14 cellular contexts compared by ENCODE assay signal in the genomic region with DNA sequence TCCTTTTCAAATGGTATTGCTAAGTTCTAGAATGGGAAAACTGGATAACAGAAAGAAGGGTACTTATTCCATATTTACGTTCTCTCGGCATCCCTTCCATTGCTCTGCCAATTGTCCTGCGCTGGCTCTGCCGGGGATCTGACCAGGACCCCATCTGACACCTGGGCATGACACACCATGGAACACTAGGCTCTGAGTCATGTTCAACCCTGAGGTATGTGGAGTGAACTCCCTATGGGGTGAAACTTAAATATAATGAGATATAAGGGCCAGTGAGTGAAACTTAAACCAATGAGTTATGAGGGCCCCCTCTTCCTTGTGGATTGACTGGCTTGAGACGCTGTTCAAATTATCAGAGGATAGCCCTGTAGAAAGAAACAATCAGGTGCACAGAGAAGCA. TPM values are rescaled to one million over a fixed set of nuclear protein-coding genes. Genes with fewer than 3 reads are reported as not detected.
DNase-seq lines count a peak whose midpoint lies in the region; TF ChIP-seq lines count a peak whose summit lies in the region.
"Had no signal": no experiment of that assay in that cellular context is flagged by ENCODE, and none has a peak within 500 bp of the region (broad histone marks: within the 10 kb centered on the region; RNA-seq: fewer than 3 reads in every experiment).

No MANE protein-coding gene starts in this region.

- DNase-seq in A172 (ENCODE audit: low spot score) (peak; percentile 24), HCEC 1CT (peak; percentile 34), RPMI7951 (ENCODE audit: low read depth) (peak; percentile 73), fibroblast of mammary gland (ENCODE audit: low read depth) (peak; percentile 50), NCI-H2107 (lab: John Stamatoyannopoulos, UW) (no peak), OCI-LY7 (ENCODE audit: low spot score) (no peak), DMS153 (lab: John Stamatoyannopoulos, UW) (no peak)
- no peak for DNase-seq in activated CD4-positive, alpha-beta T cell treated with anti-CD3 and anti-CD28 coated beads for 48 hours
- DNase-seq: Karpas-422, NCI-H1417 treated with DMSO at 0.1 percent for 48 hours, NCI-H2029, NCI-H510A treated with DMSO at 0.1 percent for 48 hours had no signal

- H3K9me2 ChIP-seq in OCI-LY7 (ENCODE audit: insufficient read depth, low read length) = no peaks in the 10 kb centered on the region

- H3K9me3 ChIP-seq in OCI-LY7 (ENCODE audit: low read length) = no peaks in the 10 kb centered on the region
- H3K9me3 ChIP-seq: A549; BLaER1 treated with 17β-estradiol and CSF1 and Interleukin-3, amounts not matched to agents 10 nM and 100 nM had no signal

- intact Hi-C loops in OCI-LY7 (cut with micrococcal nuclease; ENCODE audit: unreplicated experiment) = no loop called here

- no peak overlapping the region for H3K27ac ChIP-seq in OCI-LY7 (ENCODE audit: low read depth, low read length, poor library complexity, severe bottlenecking)
- H3K27ac ChIP-seq: A549; BLaER1 treated with 17β-estradiol and CSF1 and Interleukin-3, amounts not matched to agents 10 nM and 100 nM had no signal

- no peaks in the 10 kb centered on the region for H4K20me1 ChIP-seq in OCI-LY7 (ENCODE audit: insufficient read depth, low read length)
- H4K20me1 ChIP-seq: BLaER1 treated with 17β-estradiol and CSF1 and Interleukin-3, amounts not matched to agents 10 nM and 100 nM had no signal

- H3K36me3 ChIP-seq in OCI-LY7 (ENCODE audit: insufficient read depth, low read length) = no peaks in the 10 kb centered on the region
- H3K36me3 ChIP-seq: BLaER1 treated with 17β-estradiol and CSF1 and Interleukin-3, amounts not matched to agents 10 nM and 100 nM had no signal

- no peak overlapping the region for H3K4me2 ChIP-seq in OCI-LY7 (ENCODE audit: low read length)
- H3K4me2 ChIP-seq: A549; BLaER1 treated with 17β-estradiol and CSF1 and Interleukin-3, amounts not matched to agents 10 nM and 100 nM had no signal

- POLR2A ChIA-PET in OCI-LY7 (lab: Charles Lee) = no interaction called here

- TF ChIP-seq CTCF in fibroblast of mammary gland (conservative IDR thresholded peaks at IDR 0.05; ENCODE audit: control insufficient read depth, insufficient read depth, low read depth, low read length) (no peak), OCI-LY7 (conservative IDR thresholded peaks at IDR 0.05; ENCODE audit: low read length) (no peak)

- H3K4me3 ChIP-seq in fibroblast of mammary gland (ENCODE audit: control insufficient read depth, low read depth, low read length) (no peak overlapping the region), OCI-LY7 (ENCODE audit: low read depth, low read length, poor library complexity, severe bottlenecking) (no peak overlapping the region)
- H3K4me3 ChIP-seq: A549; BLaER1 treated with 17β-estradiol and CSF1 and Interleukin-3, amounts not matched to agents 10 nM and 100 nM had no signal

- H3K79me2 ChIP-seq in OCI-LY7 (ENCODE audit: insufficient read depth, low read depth, low read length) = no peaks in the 10 kb centered on the region

- CTCF ChIA-PET in OCI-LY7 (lab: Charles Lee; ENCODE audit: unreplicated experiment) = no interaction called here

- H3K4me1 ChIP-seq in OCI-LY7 (ENCODE audit: insufficient read depth, low read length, poor library complexity, severe bottlenecking) = no peaks in the 10 kb centered on the region
- H3K4me1 ChIP-seq: A549; BLaER1 treated with 17β-estradiol and CSF1 and Interleukin-3, amounts not matched to agents 10 nM and 100 nM had no signal

- no peak overlapping the region for H2AFZ ChIP-seq in OCI-LY7 (ENCODE audit: low read length)

- no TSS peak for BruUV-seq in OCI-LY7 (replicated peaks; lab: Mats Ljungman, UMichigan)

RNA-seq across cellular contexts. Expression of a gene that starts 55.1 kb away (rescaled TPM):
- 22.4 and 25.1 TPM in 2 replicates for total RNA-seq in A172 (2014; rRNA removed; shearing (Covaris generic))
- 82.7 and 99.4 TPM in 2 replicates for total RNA-seq in RPMI7951 (2014; rRNA removed; shearing (Covaris generic))
- total RNA-seq in OCI-LY7 (2014; rRNA removed; shearing (Covaris generic)) = 27.6 and 33.2 TPM in 2 replicates
- total RNA-seq in OCI-LY7 (2022) = 41.9 and 47.7 TPM in 2 replicates

Comparison
In these comparisons a context has a peak if more than half of its experiments do, and no peak if none do; other contexts are left out.
1. DNase-seq: peak in A172 (single experiment), HCEC 1CT (single experiment), RPMI7951 (single experiment) and fibroblast of mammary gland (single experiment); none in activated CD4-positive, alpha-beta T cell treated with anti-CD3 and anti-CD28 coated beads for 48 hours (single experiment), NCI-H2107 (single experiment), OCI-LY7 (single experiment) and DMS153 (single experiment).